Comparison of ENCODE assay signal across 31 cellular contexts in genomic region chr5:52419357-52419756, GRCh38.
"Had no signal": no experiment of that assay in that cellular context is flagged by ENCODE, and none has a peak within 500 bp of the region (broad histone marks: within the 10 kb centered on the region; RNA-seq: fewer than 3 reads in every experiment).

No MANE protein-coding gene starts in this region.

- H3K4me1 ChIP-seq: ascending aorta, breast epithelium, colonic mucosa, esophagus squamous epithelium had no signal

- H3K36me3 Mint-ChIP-seq: activated CD4-positive, alpha-beta memory T cell treated with anti-CD3 and anti-CD28 coated beads for 36 hours; activated naive CD4-positive, alpha-beta T cell treated with anti-CD3 and anti-CD28 coated beads, Interleukin-2, amount 10 ng/mL, durations not matched to agents 7 days and 5 days; activated naive CD4-positive, alpha-beta T cell treated with anti-CD3 and anti-CD28 coated beads, Interleukin-2, amount 50 U/mL, for 72 hours; activated naive CD8-positive, alpha-beta T cell treated with anti-CD3 and anti-CD28 coated beads, Interleukin-2, amount 10 ng/mL, durations not matched to agents 7 days and 5 days; brain had no signal

- H3K27me3 Mint-ChIP-seq: activated B cell treated with CpG ODN at 0.5 μM for 24 hours; activated CD4-positive, alpha-beta memory T cell treated with anti-CD3 and anti-CD28 coated beads for 36 hours; activated naive CD4-positive, alpha-beta T cell treated with anti-CD3 and anti-CD28 coated beads, Interleukin-2, amount 10 ng/mL, durations not matched to agents 7 days and 5 days; activated T-cell treated with anti-CD3 and anti-CD28 coated beads, Interleukin-2, amount 50 U/mL, for 24 hours; brain; effector memory CD8-positive, alpha-beta T cell; T-helper 17 cell had no signal

- H3K4me1 Mint-ChIP-seq: activated B cell treated with CpG ODN at 0.5 μM for 24 hours; activated naive CD4-positive, alpha-beta T cell treated with anti-CD3 and anti-CD28 coated beads, Interleukin-2, amount 10 ng/mL, durations not matched to agents 7 days and 5 days; activated naive CD8-positive, alpha-beta T cell treated with anti-CD3 and anti-CD28 coated beads, Interleukin-2, amount 10 ng/mL, durations not matched to agents 7 days and 5 days; brain; T-helper 17 cell had no signal

- H3K4me3 Mint-ChIP-seq: activated B cell treated with CpG ODN at 0.5 μM for 24 hours; activated CD4-positive, alpha-beta memory T cell treated with anti-CD3 and anti-CD28 coated beads for 36 hours; activated naive CD4-positive, alpha-beta T cell treated with anti-CD3 and anti-CD28 coated beads, Interleukin-2, amount 10 ng/mL, durations not matched to agents 7 days and 5 days; activated naive CD8-positive, alpha-beta T cell treated with anti-CD3 and anti-CD28 coated beads, Interleukin-2, amount 10 ng/mL, durations not matched to agents 7 days and 5 days; activated T-cell treated with anti-CD3 and anti-CD28 coated beads, Interleukin-2, amount 50 U/mL, for 24 hours; activated T-cell treated with anti-CD3 and anti-CD28 coated beads, Interleukin-2, amount 50 U/mL, for 72 hours; brain; effector memory CD8-positive, alpha-beta T cell; T-helper 17 cell; T-helper 2 cell treated with Interferon-gamma antibody and Interleukin-4, amounts not matched to agents 5 μg/mL and 100 μg/mL, for 36 hours had no signal

- H3K4me3 ChIP-seq: ascending aorta, breast epithelium, cardiac muscle cell, colonic mucosa, esophagus squamous epithelium had no signal

- DNase-seq: activated B cell treated with CpG ODN at 0.5 μM for 24 hours; activated CD4-positive, alpha-beta memory T cell treated with anti-CD3 and anti-CD28 coated beads for 36 hours; activated CD4-positive, alpha-beta T cell treated with anti-CD3 and anti-CD28 coated beads for 48 hours; activated CD8-positive, alpha-beta memory T cell treated with anti-CD3 and anti-CD28 coated beads, Interleukin-2, amount 50 U/mL, for 48 hours; activated gamma-delta T cell; activated naive CD4-positive, alpha-beta T cell; activated naive CD4-positive, alpha-beta T cell treated with anti-CD3 and anti-CD28 coated beads, Interleukin-2, amount 10 ng/mL, durations not matched to agents 7 days and 5 days; activated naive CD8-positive, alpha-beta T cell treated with anti-CD3 and anti-CD28 coated beads, Interleukin-2, amount 10 ng/mL, durations not matched to agents 7 days and 5 days; activated T-cell treated with anti-CD3 and anti-CD28 coated beads for 4 hours; activated T-cell treated with anti-CD3 and anti-CD28 coated beads, Interleukin-2, amount 50 U/mL, for 24 hours; activated T-cell treated with anti-CD3 and anti-CD28 coated beads, Interleukin-2, amount 50 U/mL, for 72 hours; central memory CD4-positive, alpha-beta T cell; cerebellar nuclear complex; colonic mucosa; effector CD4-positive, alpha-beta T cell; effector memory CD8-positive, alpha-beta T cell; esophagus squamous epithelium; foreskin melanocyte; head of caudate nucleus; T-helper 1 cell; T-helper 17 cell; T1000; WERI-Rb-1 had no signal

- H3K9me3 ChIP-seq: ascending aorta, breast epithelium, colonic mucosa, esophagus squamous epithelium had no signal

- H3K36me3 ChIP-seq: ascending aorta, breast epithelium, cardiac muscle cell, colonic mucosa, esophagus squamous epithelium, WERI-Rb-1 had no signal

- H3K9me3 Mint-ChIP-seq: activated B cell treated with CpG ODN at 0.5 μM for 24 hours; activated CD4-positive, alpha-beta memory T cell treated with anti-CD3 and anti-CD28 coated beads for 36 hours; activated naive CD4-positive, alpha-beta T cell treated with anti-CD3 and anti-CD28 coated beads, Interleukin-2, amount 10 ng/mL, durations not matched to agents 7 days and 5 days; activated naive CD4-positive, alpha-beta T cell treated with anti-CD3 and anti-CD28 coated beads, Interleukin-2, amount 50 U/mL, for 72 hours; activated naive CD8-positive, alpha-beta T cell treated with anti-CD3 and anti-CD28 coated beads, Interleukin-2, amount 10 ng/mL, durations not matched to agents 7 days and 5 days; activated T-cell treated with anti-CD3 and anti-CD28 coated beads, Interleukin-2, amount 50 U/mL, for 24 hours; activated T-cell treated with anti-CD3 and anti-CD28 coated beads, Interleukin-2, amount 50 U/mL, for 72 hours; effector memory CD8-positive, alpha-beta T cell; T-helper 2 cell treated with Interferon-gamma antibody and Interleukin-4, amounts not matched to agents 5 μg/mL and 100 μg/mL, for 36 hours had no signal

- ATAC-seq: activated CD4-positive, CD25-positive, alpha-beta regulatory T cell treated with anti-CD3 and anti-CD28 coated beads, Interleukin-2, amount 50 U/mL, for 24 hours; activated naive CD4-positive, alpha-beta T cell treated with anti-CD3 and anti-CD28 coated beads, Interleukin-2, amount 50 U/mL, for 72 hours; activated T-cell treated with anti-CD3 and anti-CD28 coated beads, Interleukin-2, amount 50 U/mL, for 72 hours; effector memory CD8-positive, alpha-beta T cell; T-helper 17 cell had no signal

- H3K27ac Mint-ChIP-seq: activated B cell treated with CpG ODN at 0.5 μM for 24 hours; activated CD4-positive, alpha-beta memory T cell treated with anti-CD3 and anti-CD28 coated beads for 36 hours; activated naive CD4-positive, alpha-beta T cell treated with anti-CD3 and anti-CD28 coated beads, Interleukin-2, amount 10 ng/mL, durations not matched to agents 7 days and 5 days; activated naive CD4-positive, alpha-beta T cell treated with anti-CD3 and anti-CD28 coated beads, Interleukin-2, amount 50 U/mL, for 72 hours; activated naive CD8-positive, alpha-beta T cell treated with anti-CD3 and anti-CD28 coated beads, Interleukin-2, amount 10 ng/mL, durations not matched to agents 7 days and 5 days; activated T-cell treated with anti-CD3 and anti-CD28 coated beads, Interleukin-2, amount 50 U/mL, for 24 hours; activated T-cell treated with anti-CD3 and anti-CD28 coated beads, Interleukin-2, amount 50 U/mL, for 72 hours; brain; effector memory CD8-positive, alpha-beta T cell; T-helper 17 cell; T-helper 2 cell treated with Interferon-gamma antibody and Interleukin-4, amounts not matched to agents 5 μg/mL and 100 μg/mL, for 36 hours had no signal

- H3K27ac ChIP-seq: ascending aorta, breast epithelium, cardiac muscle cell, colonic mucosa, epithelial cell of prostate, esophagus squamous epithelium, WERI-Rb-1 had no signal

- H3K27me3 ChIP-seq: ascending aorta, breast epithelium, cardiac muscle cell, colonic mucosa, esophagus squamous epithelium had no signal
